ENCODE assay signal across 17 cellular contexts in the genomic region with DNA sequence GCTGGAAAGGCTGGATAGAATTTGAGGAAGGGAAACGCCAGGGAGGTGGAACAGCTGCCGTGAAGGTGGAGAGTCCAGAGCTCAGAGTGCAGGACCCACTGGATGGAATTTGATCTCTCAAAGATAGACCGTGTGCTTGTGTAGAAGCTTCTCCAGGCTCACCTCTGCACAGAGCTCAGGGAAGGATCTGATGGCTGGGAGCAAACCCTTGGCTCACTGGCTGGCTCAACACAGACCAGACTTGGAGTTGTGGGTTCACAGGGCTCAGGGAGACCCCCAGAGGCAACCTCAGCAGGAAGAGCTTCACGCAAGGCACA. TPM values are rescaled to one million over a fixed set of nuclear protein-coding genes. Genes with fewer than 3 reads are reported as not detected.
DNase-seq lines count a peak whose midpoint lies in the region; FAIRE-seq and TF ChIP-seq lines count a peak whose summit lies in the region.
"Had no signal": no experiment of that assay in that cellular context is flagged by ENCODE, and none has a peak within 500 bp of the region (broad histone marks: within the 10 kb centered on the region; RNA-seq: fewer than 3 reads in every experiment).

No MANE protein-coding gene starts in this region.

- FAIRE-seq in small intestine (lab: Jason Lieb, UNC): no peak
- FAIRE-seq: GM12878, GM18507, H54 had no signal

- 84 to 90% methylated on average over 3 to 4 of the region's 4 CpGs for whole genome bisulfite sequencing in endodermal cell (ENCODE audit: insufficient coverage in 1 of 2, insufficient read length in 1 of 2), 2 experiments
- 30 to 69% (median 56%) methylated on average over 4 of the region's 4 CpGs for WGBS in small intestine, 3 donors

- H3K27ac Mint-ChIP-seq in endodermal cell: peak overlapping the region; percentile 69

- peaks cover 7% of the 10 kb centered on the region for H3K9me3 Mint-ChIP-seq in endodermal cell

- H3K36me3 ChIP-seq in endodermal cell (ENCODE audit: control insufficient read depth, insufficient read depth, low read length): no peaks in the 10 kb centered on the region
- no peaks in the 10 kb centered on the region for H3K36me3 ChIP-seq in small intestine (ENCODE audit: control insufficient read depth in 2 of 2, insufficient read depth in 2 of 2, low read length in 2 of 2)
- H3K36me3 ChIP-seq: BLaER1 had no signal

- H3K27ac ChIP-seq in RWPE1 (peak overlapping the region; percentile 23), endodermal cell (ENCODE audit: low read depth, low read length) (no peak overlapping the region), small intestine (ENCODE audit: low read depth in 1 of 2, low read length in 1 of 2) (no peak overlapping the region)
- H3K27ac ChIP-seq: BLaER1, HL-60 had no signal

- no peaks in the 10 kb centered on the region for H3K9me3 ChIP-seq in endodermal cell (ENCODE audit: control insufficient read depth, low read length)
- no peaks in the 10 kb centered on the region for H3K9me3 ChIP-seq in small intestine (ENCODE audit: control insufficient read depth, low read depth)

- H3K4me3 Mint-ChIP-seq in endodermal cell: no peak overlapping the region
- H3K4me3 Mint-ChIP-seq: CD8-positive, alpha-beta memory T cell had no signal

- TF ChIP-seq CTCF in RWPE1 (conservative IDR thresholded peaks at IDR 0.05; ENCODE audit: low read depth) (no peak), endodermal cell (conservative IDR thresholded peaks at IDR 0.05) (no peak)

- peaks cover 14% of the 10 kb centered on the region for H3K27me3 Mint-ChIP-seq in endodermal cell (ENCODE audit: insufficient read depth)

- H3K27me3 ChIP-seq in endodermal cell (ENCODE audit: control insufficient read depth, insufficient read depth, low read length, poor library complexity, severe bottlenecking) (no peaks in the 10 kb centered on the region), small intestine (ENCODE audit: control insufficient read depth in 2 of 2, insufficient read depth in 2 of 2, low read length in 2 of 2) (no peaks in the 10 kb centered on the region)
- H3K27me3 ChIP-seq: BLaER1 had no signal

- H3K36me3 Mint-ChIP-seq in endodermal cell (ENCODE audit: low read depth): no peaks in the 10 kb centered on the region
- H3K36me3 Mint-ChIP-seq: CD8-positive, alpha-beta memory T cell had no signal

- H3K4me1 Mint-ChIP-seq in endodermal cell: peaks cover 25% of the 10 kb centered on the region

- DNase-seq in NCI-H526 (lab: John Stamatoyannopoulos, UW) (peak; percentile 4 to 42), NCI-H526 treated with DMSO at 0.1 percent for 48 hours (lab: John Stamatoyannopoulos, UW) (no peak), RWPE1 (ENCODE audit: low spot score) (no peak), endodermal cell (no peak), small intestine (peak; percentile 61), NCI-H2171 (lab: John Stamatoyannopoulos, UW) (no peak), SHP77 (lab: John Stamatoyannopoulos, UW) (no peak)
- DNase-seq: 8988T; AML-193; CD8-positive, alpha-beta memory T cell; DMS79 had no signal

- no peaks in the 10 kb centered on the region for H3K4me1 ChIP-seq in endodermal cell (ENCODE audit: control insufficient read depth, insufficient read depth, low read length)
- peaks cover 0 to 5% of the 10 kb centered on the region in 2 donors for H3K4me1 ChIP-seq in small intestine (ENCODE audit: control insufficient read depth in 2 of 2, insufficient read depth in 1 of 2, low read depth in 1 of 2, low read length in 1 of 2)
- H3K4me1 ChIP-seq: BLaER1 had no signal

- no peak overlapping the region for H3K9ac ChIP-seq in endodermal cell (ENCODE audit: extremely low read depth, low read length, poor library complexity, severe bottlenecking)
- H3K9ac ChIP-seq: BLaER1 had no signal

- CTCF ChIA-PET in RWPE1 (lab: Yijun Ruan, JAX): interaction anchor here (0.7 to 0.9 kb wide), 2 partner anchors 15 to 384 kb away, joined by 3 to 5 read pairs; no protein-coding TSS in a partner anchor

- POLR2A ChIA-PET in RWPE1 (lab: Yijun Ruan, JAX; ENCODE audit: low non-redundant PET): interaction anchor here (0.6 kb wide), 1 partner anchor 236 kb away, joined by 3 read pairs; no protein-coding TSS in a partner anchor

- H3K4me3 ChIP-seq in endodermal cell (ENCODE audit: low read length) (no peak overlapping the region), small intestine (ENCODE audit: low read depth in 1 of 2, low read length in 2 of 2) (no peak overlapping the region)
- H3K4me3 ChIP-seq: BLaER1, GM12878 had no signal

RNA-seq across cellular contexts. Expression of a gene that starts 26.0 kb away (rescaled TPM):
- not detected for total RNA-seq in endodermal cell
- polyA plus RNA-seq in endodermal cell (2013, experiment 1 of 2): not detected
- not detected for polyA plus RNA-seq in endodermal cell (2013, experiment 2 of 2)
- polyA plus RNA-seq in small intestine: under 1 TPM in 1 of 3 donors, not detected in 2; 0.07 TPM
- total RNA-seq: CD8-positive, alpha-beta memory T cell; G401; GM12878 had no signal
- polyA plus RNA-seq: CD8-positive, alpha-beta memory T cell; GM12878 had no signal

Comparison
In these comparisons a context has a peak if more than half of its experiments do, and no peak if none do; other contexts are left out.
1. DNase-seq: peak in NCI-H526 (2 of 2) and small intestine (single experiment); none in NCI-H526 treated with DMSO at 0.1 percent for 48 hours (single experiment), RWPE1 (single experiment), endodermal cell (single experiment), NCI-H2171 (single experiment) and SHP77 (0 of 2).